In genomic region chr3:185561374-185561943, GRCh38 we compare ENCODE assay signal across 11 cellular contexts. TPM values are rescaled to one million over a fixed set of nuclear protein-coding genes. Genes with fewer than 3 reads are reported as not detected.
DNase-seq lines count a peak whose midpoint lies in the region; ATAC-seq and TF ChIP-seq lines count a peak whose summit lies in the region.
"Had no signal": no experiment of that assay in that cellular context is flagged by ENCODE, and none has a peak within 500 bp of the region (broad histone marks: within the 10 kb centered on the region; RNA-seq: fewer than 3 reads in every experiment).

No MANE protein-coding gene starts in this region.

- 70% methylated on average over 8 of the region's 8 CpGs; no CpG with 5 or more reads in 1 of the 2 donors for WGBS in transverse colon (ENCODE audit: low coverage in 1 of 2), 2 donors

- H3K9ac ChIP-seq in colonic mucosa (ENCODE audit: low read depth in 2 of 2, low read length in 2 of 2), result peak overlapping the region in 1 of 2 donors; percentile 71

- H3K27ac Mint-ChIP-seq in mesothelial cell of epicardium, result peak overlapping the region; percentile 73
- H3K27ac Mint-ChIP-seq: activated B cell treated with CpG ODN at 0.5 μM for 24 hours had no signal

- peak; percentile 26 to 32 for DNase-seq in activated T-cell treated with anti-CD3 and anti-CD28 coated beads, Interleukin-2, amount 50 U/mL, for 48 hours
- no peak for DNase-seq in activated T-cell treated with anti-CD3 and anti-CD28 coated beads, Interleukin-2, amount 50 U/mL, for 1 hour
- DNase-seq in colonic mucosa (peak; percentile 75), mesothelial cell of epicardium (ENCODE audit: low spot score in 2 of 2, unreplicated experiment in 2 of 2) (no peak), transverse colon (peak; percentile 58), retina (no peak)
- DNase-seq: activated B cell treated with CpG ODN at 0.5 μM for 24 hours, NCI-H2081 treated with DMSO at 0.1 percent for 48 hours had no signal

- H3K27ac ChIP-seq in colonic mucosa (peak overlapping the region; percentile 72), transverse colon (peak overlapping the region; percentile 47 to 82 (median 60))

- H3K36me3 ChIP-seq in colonic mucosa (no peaks in the 10 kb centered on the region), transverse colon (no peaks in the 10 kb centered on the region)

- TF ChIP-seq POLR2A in transverse colon (IDR thresholded peaks at IDR 0.05), result peak; percentile 26

- in situ Hi-C loops in transverse colon (cut with MboI; ENCODE audit: low pct_ligation_motif_present in 1 of 4, low pct_unique_long_range_greater_than_20kb in 1 of 4, low sequenced_read_pairs in 3 of 4), result no loop called here

- peaks cover 3% of the 10 kb centered on the region for H3K27me3 Mint-ChIP-seq in mesothelial cell of epicardium (ENCODE audit: low read depth)

- ATAC-seq in HG03439 (IDR thresholded peaks at IDR 0.05; ENCODE audit: unreplicated experiment), result no peak
- no peak for ATAC-seq in GM19455 (IDR thresholded peaks at IDR 0.05; ENCODE audit: unreplicated experiment)
- ATAC-seq: left lobe of liver had no signal

- intact Hi-C loops in colonic mucosa (cut with DNase I) (no loop called here), transverse colon (cut with DNase I; ENCODE audit: low total_unique reads) (no loop called here)

- TF ChIP-seq EP300 in transverse colon (IDR thresholded peaks at IDR 0.05; ENCODE audit: low read depth), result no peak

- peaks cover 24% of the 10 kb centered on the region for H3K4me1 Mint-ChIP-seq in mesothelial cell of epicardium

- no peaks in the 10 kb centered on the region for H3K27me3 ChIP-seq in colonic mucosa
- no peaks in the 10 kb centered on the region for H3K27me3 ChIP-seq in transverse colon

- peaks cover 15% of the 10 kb centered on the region for H3K4me1 ChIP-seq in colonic mucosa
- H3K4me1 ChIP-seq in transverse colon, result peaks cover 0 to 41% (median 11%) of the 10 kb centered on the region in 4 donors

- H3K9me3 Mint-ChIP-seq in mesothelial cell of epicardium, result no peaks in the 10 kb centered on the region
- H3K9me3 Mint-ChIP-seq: activated B cell treated with CpG ODN at 0.5 μM for 24 hours had no signal

- H3K36me3 Mint-ChIP-seq in mesothelial cell of epicardium, result no peaks in the 10 kb centered on the region

- H3K9me3 ChIP-seq in colonic mucosa (no peaks in the 10 kb centered on the region), transverse colon (no peaks in the 10 kb centered on the region)

- H3K4me3 Mint-ChIP-seq in mesothelial cell of epicardium, result no peak overlapping the region
- H3K4me3 Mint-ChIP-seq: activated B cell treated with CpG ODN at 0.5 μM for 24 hours had no signal

- H3K4me3 ChIP-seq in colonic mucosa, result no peak overlapping the region
- H3K4me3 ChIP-seq in transverse colon, result no peak overlapping the region

- no peak for TF ChIP-seq CTCF in colonic mucosa (IDR thresholded peaks at IDR 0.05)
- no peak for TF ChIP-seq CTCF in mesothelial cell of epicardium (IDR thresholded peaks at IDR 0.05; ENCODE audit: unreplicated experiment)
- no peak for TF ChIP-seq CTCF in transverse colon (IDR thresholded peaks at IDR 0.05)

RNA-seq across cellular contexts. Expression of gene LIPH, which starts 9.1 kb away (rescaled TPM):
- 100 to 1,000 TPM in 1 of 2 donors, 10 to 100 TPM in 1; 58.3 to 104 TPM for total RNA-seq in colonic mucosa
- 0.07 to 0.32 TPM (median 0.18 TPM) in 3 replicates for total RNA-seq in mesothelial cell of epicardium
- total RNA-seq in transverse colon, result 100 to 1,000 TPM in 1 of 4 donors, 10 to 100 TPM in 3; 31.6 to 115 (median 74.7) TPM
- total RNA-seq: activated B cell treated with CpG ODN at 0.5 μM for 24 hours had no signal

RNA-seq across cellular contexts. Expression of gene SENP2, which starts 24.6 kb away (rescaled TPM):
- total RNA-seq in colonic mucosa (10 to 100 TPM; 28.6 to 30.3 TPM), mesothelial cell of epicardium (39.3 to 40.7 TPM (median 40.2 TPM) in 3 replicates), transverse colon (10 to 100 TPM in 3 of 4 donors, 1 to 10 TPM in 1; 4.0 to 28.4 (median 18.4) TPM)

Comparison
In these comparisons a context has a peak if more than half of its experiments do, and no peak if none do; other contexts are left out.
1. DNase-seq: peak in activated T-cell treated with anti-CD3 and anti-CD28 coated beads, Interleukin-2, amount 50 U/mL, for 48 hours (2 of 2), colonic mucosa (single experiment) and transverse colon (single experiment); none in activated T-cell treated with anti-CD3 and anti-CD28 coated beads, Interleukin-2, amount 50 U/mL, for 1 hour (single experiment), mesothelial cell of epicardium (0 of 2) and retina (single experiment).
2. RNA of gene LIPH, which starts 9.1 kb away (total RNA-seq): 58.3 to 104 TPM in colonic mucosa and 31.6 to 115 TPM in transverse colon; 0.07 to 0.32 TPM in mesothelial cell of epicardium; every median in the first group is over 10 times any median in the second.